Comparison of ENCODE assay signal across 9 cellular contexts in the genomic region with DNA sequence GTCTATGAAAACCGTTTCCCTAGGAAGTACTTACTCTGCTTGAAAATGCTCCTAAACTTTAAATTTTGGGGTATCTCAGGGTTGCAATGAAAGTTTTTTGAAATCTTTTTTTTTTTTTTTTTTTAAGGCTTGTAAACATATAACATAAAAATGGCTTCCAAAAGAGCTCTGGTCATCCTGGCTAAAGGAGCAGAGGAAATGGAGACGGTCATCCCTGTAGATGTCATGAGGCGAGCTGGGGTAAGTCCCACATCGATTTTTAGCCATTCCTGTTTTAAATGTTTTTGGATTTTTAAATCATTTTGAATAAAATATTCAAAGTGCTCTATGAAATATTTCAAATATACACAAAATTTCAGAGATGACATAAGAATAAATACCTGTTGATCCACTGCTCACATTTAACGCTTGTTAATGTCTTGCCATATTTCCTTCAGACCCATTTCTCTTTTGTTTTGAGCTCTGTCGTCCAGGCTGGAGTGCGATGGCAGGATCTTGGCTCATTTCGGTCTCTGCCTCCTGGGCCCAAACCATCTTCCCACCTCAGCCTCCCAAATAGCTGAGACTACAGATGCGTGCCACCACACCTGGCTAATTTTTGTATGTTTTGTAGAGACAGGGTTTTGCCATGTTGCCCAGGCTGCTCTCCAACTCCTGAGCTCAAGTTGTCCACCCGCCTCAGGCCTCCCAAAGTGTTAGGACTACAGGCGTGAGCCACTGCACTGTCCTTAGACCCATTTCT. TPM values are rescaled to one million over a fixed set of nuclear protein-coding genes. Genes with fewer than 3 reads are reported as not detected.
DNase-seq lines count a peak whose midpoint lies in the region; ATAC-seq, FAIRE-seq and TF ChIP-seq lines count a peak whose summit lies in the region.
"Had no signal": no experiment of that assay in that cellular context is flagged by ENCODE, and none has a peak within 500 bp of the region (broad histone marks: within the 10 kb centered on the region; RNA-seq: fewer than 3 reads in every experiment).

No MANE protein-coding gene starts in this region.

- H3K27me3 ChIP-seq in HAP-1 (ENCODE audit: low read depth), result no peaks in the 10 kb centered on the region
- H3K27me3 ChIP-seq in SU-DHL-6 (ENCODE audit: low read length), result no peaks in the 10 kb centered on the region
- no peaks in the 10 kb centered on the region for H3K27me3 ChIP-seq in fibroblast of lung (ENCODE audit: control insufficient read depth, insufficient read depth, low read length)
- H3K27me3 ChIP-seq in skeletal muscle tissue (ENCODE audit: control insufficient read depth in 3 of 3, insufficient read depth in 3 of 3, low read length in 3 of 3), result no peaks in the 10 kb centered on the region

- H3K27ac ChIP-seq in SU-DHL-6 (ENCODE audit: low read depth, low read length) (peak overlapping the region; percentile 64; the same call in 1 of the 2 replicates), fibroblast of lung (ENCODE audit: insufficient read depth, low read length) (peak overlapping the region; percentile 89), skeletal muscle tissue (ENCODE audit: low read depth, low read length) (peak overlapping the region; percentile 80)

- H3K9me3 ChIP-seq in HAP-1 (no peaks in the 10 kb centered on the region), SU-DHL-6 (ENCODE audit: insufficient read depth, low read length) (no peaks in the 10 kb centered on the region), fibroblast of lung (ENCODE audit: control insufficient read depth, insufficient read depth, low read depth, low read length) (no peaks in the 10 kb centered on the region), skeletal muscle tissue (ENCODE audit: control insufficient read depth in 3 of 3, low read length in 3 of 3) (no peaks in the 10 kb centered on the region)

- H3K4me2 ChIP-seq in SU-DHL-6 (ENCODE audit: low read depth, low read length, poor library complexity, severe bottlenecking) (peak overlapping the region; percentile 87), fibroblast of lung (ENCODE audit: extremely low read depth, insufficient read depth, low read length) (peak overlapping the region; percentile 95)

- peaks cover 47% of the 10 kb centered on the region for H3K36me3 ChIP-seq in HAP-1 (replicated peaks)
- H3K36me3 ChIP-seq in SU-DHL-6 (ENCODE audit: low read length), result peaks cover 12% of the 10 kb centered on the region; the same call in 1 of the 2 replicates
- peaks cover 9% of the 10 kb centered on the region for H3K36me3 ChIP-seq in fibroblast of lung (ENCODE audit: control insufficient read depth, insufficient read depth, low read length)
- H3K36me3 ChIP-seq in skeletal muscle tissue (ENCODE audit: control insufficient read depth in 3 of 3, insufficient read depth in 3 of 3, low read length in 3 of 3), result peaks cover 25 to 27% (median 27%) of the 10 kb centered on the region in 3 donors

- H4K20me1 ChIP-seq in SU-DHL-6 (ENCODE audit: low read depth, low read length) (no peaks in the 10 kb centered on the region), fibroblast of lung (ENCODE audit: control insufficient read depth, extremely low read depth, insufficient read depth, low read length) (no peaks in the 10 kb centered on the region)

- H3K4me1 ChIP-seq in HAP-1 (peaks cover 11% of the 10 kb centered on the region; the same call in 1 of the 2 replicates), fibroblast of lung (ENCODE audit: control insufficient read depth, extremely low read depth, insufficient read depth, low read length) (peaks cover 2% of the 10 kb centered on the region), skeletal muscle tissue (ENCODE audit: control insufficient read depth in 3 of 3, insufficient read depth in 3 of 3, low read length in 3 of 3) (peaks cover 18 to 44% (median 38%) of the 10 kb centered on the region in 3 donors)

- FAIRE-seq in GM12892 (lab: Jason Lieb, UNC), result no peak

- TF ChIP-seq POLR2A in GM12892 (IDR thresholded peaks at IDR 0.05; ENCODE audit: low read depth, low read length), result no peak

- TF ChIP-seq CTCF in SU-DHL-6 (IDR thresholded peaks at IDR 0.05; ENCODE audit: insufficient read depth, low read length, poor library complexity, severe bottlenecking) (no peak), fibroblast of lung (conservative IDR thresholded peaks at IDR 0.05 in 1 of 2, IDR thresholded peaks at IDR 0.05 in 1 of 2; ENCODE audit: low read depth in 1 of 2, low read length in 2 of 2) (no peak)

- H3K4me3 ChIP-seq in HAP-1, result peak overlapping the region; percentile 67
- peak overlapping the region; percentile 95 for H3K4me3 ChIP-seq in SU-DHL-6 (ENCODE audit: insufficient read depth, low read length, poor library complexity, severe bottlenecking)
- H3K4me3 ChIP-seq in fibroblast of lung (replicated peaks in 1 of 4; ENCODE audit: control extremely low read depth in 1 of 4, insufficient read depth in 1 of 4, low read depth in 3 of 4, low read length in 4 of 4), result peak overlapping the region; percentile 71 to 96 (median 90)
- H3K4me3 ChIP-seq in skeletal muscle tissue (ENCODE audit: low read length in 3 of 3), result peak overlapping the region; percentile 90 to 97 (median 93)

- in situ Hi-C loops in HAP-1 (cut with MboI; ENCODE audit: low sequenced_read_pairs), result no loop called here

- DNase-seq in HAP-1 (ENCODE audit: low spot score in 2 of 2) (no peak), fibroblast of lung (ENCODE audit: low read depth in 2 of 2) (no peak), SIG-M5 treated with dmso at 0.1 percent for 504 hours (lab: John Stamatoyannopoulos, UW; ENCODE audit: unreplicated experiment) (no peak), GM12892 (ENCODE audit: insufficient read length) (no peak), NCI-H1436 treated with DMSO at 0.1 percent for 48 hours (lab: John Stamatoyannopoulos, UW) (no peak)
- DNase-seq: dermis blood vessel endothelial cell had no signal

- H2AFZ ChIP-seq in SU-DHL-6 (ENCODE audit: low read depth, low read length, severe bottlenecking) (no peak overlapping the region), fibroblast of lung (ENCODE audit: low read length) (no peak overlapping the region)

- H3K79me2 ChIP-seq in SU-DHL-6 (ENCODE audit: insufficient read depth, low read length), result peaks cover 69% of the 10 kb centered on the region
- peaks cover 40% of the 10 kb centered on the region for H3K79me2 ChIP-seq in fibroblast of lung (ENCODE audit: control insufficient read depth, insufficient read depth, low read length)

- no peaks in the 10 kb centered on the region for H3K9me2 ChIP-seq in SU-DHL-6 (replicated peaks; ENCODE audit: insufficient read depth, low read length)

- H3K9ac ChIP-seq in SU-DHL-6 (ENCODE audit: low read length) (peak overlapping the region; percentile 90), fibroblast of lung (ENCODE audit: insufficient read depth, low read length) (no peak overlapping the region), skeletal muscle tissue (ENCODE audit: low read depth in 1 of 3, low read length in 3 of 3) (peak overlapping the region; percentile 83 to 93 (median 86))

- ATAC-seq in HG02571 (IDR thresholded peaks at IDR 0.05; ENCODE audit: unreplicated experiment), result no peak

- H3F3A ChIP-seq in SU-DHL-6 (ENCODE audit: insufficient read depth), result no peaks in the 10 kb centered on the region

RNA-seq across cellular contexts. Expression of gene PARK7, which starts 1.3 kb away (rescaled TPM):
- total RNA-seq in fibroblast of lung, result 251 and 264 TPM in 2 replicates
- polyA plus RNA-seq in fibroblast of lung, result 513 and 651 TPM in 2 replicates
- polyA plus RNA-seq in fibroblast of lung (2012), result 461 and 544 TPM in 2 replicates
- polyA minus RNA-seq in fibroblast of lung (ENCODE audit: low replicate concordance), result 22.8 and 26.5 TPM in 2 replicates
- 261 TPM for total RNA-seq in skeletal muscle tissue
- polyA plus RNA-seq in GM12892 (2012; ENCODE audit: missing spikeins), result 538 TPM

RNA-seq across cellular contexts. Expression of gene TNFRSF9, which starts 22.2 kb away (rescaled TPM):
- total RNA-seq in fibroblast of lung (under 0.01 TPM in 1 of 2 replicates, not detected in the other), skeletal muscle tissue (under 0.01 TPM)
- polyA plus RNA-seq in fibroblast of lung, result 0.02 TPM in 1 of 2 replicates, not detected in the other
- polyA plus RNA-seq in fibroblast of lung (2012), result not detected in 2 replicates
- polyA minus RNA-seq in fibroblast of lung (ENCODE audit: low replicate concordance), result not detected in 2 replicates
- 1.5 TPM for polyA plus RNA-seq in GM12892 (2012; ENCODE audit: missing spikeins)
